8 cellular contexts compared by ENCODE assay signal in genomic region chr13:46160474-46161066, GRCh38. TPM values are rescaled to one million over a fixed set of nuclear protein-coding genes. Genes with fewer than 3 reads are reported as not detected.
DNase-seq lines count a peak whose midpoint lies in the region; ATAC-seq, FAIRE-seq and TF ChIP-seq lines count a peak whose summit lies in the region.

No MANE protein-coding gene starts in this region.

- H4K20me1 ChIP-seq in OCI-LY1 (ENCODE audit: insufficient read depth, low read length): peaks cover 10% of the 10 kb centered on the region

- H3F3A ChIP-seq in OCI-LY1 (ENCODE audit: insufficient read depth, low read length): peaks cover 4% of the 10 kb centered on the region; the same call in 1 of the 2 replicates

- H3K4me1 ChIP-seq in OCI-LY1 (ENCODE audit: insufficient read depth, low read length, severe bottlenecking): peaks cover 19% of the 10 kb centered on the region

- no peak for ATAC-seq in HG03342 (IDR thresholded peaks at IDR 0.05; ENCODE audit: unreplicated experiment)

- no peaks in the 10 kb centered on the region for H3K27me3 ChIP-seq in OCI-LY1 (ENCODE audit: insufficient read depth, low read length)

- H3K36me3 Mint-ChIP-seq in MCF 10A (ENCODE audit: insufficient read depth, unreplicated experiment): no peaks in the 10 kb centered on the region

- CTCF ChIA-PET in MCF 10A (lab: Yijun Ruan, JAX): interaction anchor here (0.6 to 2.9 kb wide), 30 partner anchors 8 to 657 kb away, joined by 3 to 24 read pairs (median 4); no protein-coding TSS in a partner anchor

- H3K9me2 ChIP-seq in OCI-LY1 (ENCODE audit: low read depth, low read length): no peaks in the 10 kb centered on the region

- FAIRE-seq in A204.1 (lab: Jason Lieb, UNC): peak; percentile 30
- peak; percentile 90 for FAIRE-seq in islet of Langerhans (lab: Jason Lieb, UNC)

- H3K27ac ChIP-seq in OCI-LY1 (ENCODE audit: low read depth, low read length, poor library complexity, severe bottlenecking): no peak overlapping the region

- intact Hi-C loops in MCF 10A (cut with micrococcal nuclease): loop anchor here (1.0 kb wide), 3 partner anchors 129 to 353 kb away; no protein-coding TSS in a partner anchor

- peaks cover 54% of the 10 kb centered on the region for H3K27me3 Mint-ChIP-seq in MCF 10A (ENCODE audit: insufficient read depth, unreplicated experiment)

- no peaks in the 10 kb centered on the region for H3K9me3 ChIP-seq in OCI-LY1 (ENCODE audit: low read length)

- POLR2A ChIA-PET in MCF 10A (lab: Yijun Ruan, JAX): interaction anchor here (0.7 to 1.2 kb wide), 3 partner anchors 12 to 108 kb away, joined by 3 read pairs; partner anchors contain the start of gene ZC3H13

- H3K4me3 Mint-ChIP-seq in MCF 10A (ENCODE audit: unreplicated experiment): no peak overlapping the region

- no peak overlapping the region for H3K27ac Mint-ChIP-seq in MCF 10A (ENCODE audit: low read depth, unreplicated experiment)

- peaks cover 51% of the 10 kb centered on the region for H3K79me2 ChIP-seq in OCI-LY1 (ENCODE audit: insufficient read depth, low read length)

- no peak overlapping the region for H3K9ac ChIP-seq in OCI-LY1 (ENCODE audit: low read length)

- no peak overlapping the region for H3K4me3 ChIP-seq in OCI-LY1 (ENCODE audit: low read depth, low read length, poor library complexity, severe bottlenecking)

- H2AFZ ChIP-seq in OCI-LY1 (ENCODE audit: low read length): no peak overlapping the region

- peak; percentile 82 for TF ChIP-seq CTCF in OCI-LY1 (IDR thresholded peaks at IDR 0.05; ENCODE audit: low read length)
- peak; percentile 74 for TF ChIP-seq CTCF in MCF 10A (IDR thresholded peaks at IDR 0.05; ENCODE audit: unreplicated experiment)

- H3K9me3 Mint-ChIP-seq in MCF 10A (ENCODE audit: unreplicated experiment): no peaks in the 10 kb centered on the region

- peaks cover 75% of the 10 kb centered on the region for H3K36me3 ChIP-seq in OCI-LY1 (ENCODE audit: insufficient read depth, low read length)

- H3K4me2 ChIP-seq in OCI-LY1 (ENCODE audit: low read length): no peak overlapping the region; the same call in 1 of the 2 replicates

- H3K4me1 Mint-ChIP-seq in MCF 10A (ENCODE audit: insufficient read depth, unreplicated experiment): no peaks in the 10 kb centered on the region

- BruUV-seq in MCF 10A (replicated peaks; lab: Mats Ljungman, UMichigan): no TSS peak

- peak; percentile 23 for DNase-seq in ELF-1 (ENCODE audit: low read depth, low spot score)
- DNase-seq in HS-27A (ENCODE audit: low read depth): peak; percentile 11
- peak; percentile 70 for DNase-seq in MCF 10A (ENCODE audit: unreplicated experiment)
- DNase-seq in stromal cell of bone marrow (ENCODE audit: low read depth): peak; percentile 39

RNA-seq across cellular contexts. Expression of gene LCP1, which starts 21.4 kb away (rescaled TPM):
- 0.88 and 0.89 TPM in 2 replicates for total RNA-seq in MCF 10A (2022)

RNA-seq across cellular contexts. Expression of gene LRRC63, which starts 51.2 kb away (rescaled TPM):
- not detected in 2 replicates for total RNA-seq in MCF 10A (2022)

RNA-seq across cellular contexts. Expression of gene CPB2, which starts 55.7 kb away (rescaled TPM):
- total RNA-seq in MCF 10A (2022): not detected in 2 replicates

Comparison
In these comparisons a context has a peak if more than half of its experiments do, and no peak if none do; other contexts are left out.
1. DNase-seq: peak in every context shown above with its lines; median percentile 70 in MCF 10A; 39 in stromal cell of bone marrow; 23 in ELF-1; 11 in HS-27A.